In genomic region chr11:39745401-39745800, GRCh38 we compare ENCODE assay signal across 19 cellular contexts.
"Had no signal": no experiment of that assay in that cellular context is flagged by ENCODE, and none has a peak within 500 bp of the region (broad histone marks: within the 10 kb centered on the region; RNA-seq: fewer than 3 reads in every experiment).

No MANE protein-coding gene starts in this region.

- H3K9me3 ChIP-seq: body of pancreas, thoracic aorta had no signal

- DNase-seq: activated CD4-positive, alpha-beta T cell treated with anti-CD3 and anti-CD28 coated beads for 4 hours; activated CD4-positive, alpha-beta T cell treated with anti-CD3 and anti-CD28 coated beads, Interleukin-2, amount 50 U/mL, for 48 hours; activated CD4-positive, CD25-positive, alpha-beta regulatory T cell; activated CD8-positive, alpha-beta memory T cell treated with anti-CD3 and anti-CD28 coated beads, Interleukin-2, amount 50 U/mL, for 48 hours; activated naive CD4-positive, alpha-beta T cell treated with Interleukin-2 at 50 U/mL for 16 hours; activated naive CD8-positive, alpha-beta T cell treated with anti-CD3 and anti-CD28 coated beads for 36 hours; activated T-cell treated with anti-CD3 and anti-CD28 coated beads, Interleukin-2, amount 50 U/mL, for 4 hours; amniotic stem cell; body of pancreas; left ventricle myocardium inferior; retina; spleen; stimulated activated CD4-positive, alpha-beta T cell treated with anti-CD3 and anti-CD28 coated beads, Interleukin-4, amount 100 ng/mL, for 1 hour; stimulated activated naive CD4-positive, alpha-beta T cell treated with Interleukin-2 at 50 U/mL for 16 hours; T-helper 9 cell had no signal

- H3K27ac Mint-ChIP-seq: activated naive CD8-positive, alpha-beta T cell treated with anti-CD3 and anti-CD28 coated beads for 36 hours; natural killer cell treated with Interleukin-12 subunit alpha and Interleukin-12 subunit beta and Interleukin-15 and Interleukin-18, amount 100 ng/mL, for 72 hours; progenitor cell of endocrine pancreas; type B pancreatic cell had no signal

- H3K36me3 Mint-ChIP-seq: activated naive CD8-positive, alpha-beta T cell treated with anti-CD3 and anti-CD28 coated beads for 36 hours; type B pancreatic cell had no signal

- H3K4me3 Mint-ChIP-seq: activated naive CD8-positive, alpha-beta T cell treated with anti-CD3 and anti-CD28 coated beads for 36 hours; activated T-cell treated with anti-CD3 and anti-CD28 coated beads, Interleukin-2, amount 50 U/mL, for 4 hours; natural killer cell treated with Interleukin-12 subunit alpha and Interleukin-12 subunit beta and Interleukin-15 and Interleukin-18, amount 100 ng/mL, for 72 hours; type B pancreatic cell had no signal

- H3K27me3 Mint-ChIP-seq: activated naive CD8-positive, alpha-beta T cell treated with anti-CD3 and anti-CD28 coated beads for 36 hours; natural killer cell treated with Interleukin-12 subunit alpha and Interleukin-12 subunit beta and Interleukin-15 and Interleukin-18, amount 100 ng/mL, for 72 hours; progenitor cell of endocrine pancreas; type B pancreatic cell had no signal

- H3K4me3 ChIP-seq: body of pancreas, left ventricle myocardium inferior, spleen, thoracic aorta had no signal

- H3K4me1 Mint-ChIP-seq: activated naive CD8-positive, alpha-beta T cell treated with anti-CD3 and anti-CD28 coated beads for 36 hours had no signal

- H3K27ac ChIP-seq: body of pancreas, left ventricle myocardium inferior, spleen, thoracic aorta had no signal

- H3K36me3 ChIP-seq: left ventricle myocardium inferior, spleen, thoracic aorta had no signal

- H3K27me3 ChIP-seq: body of pancreas, spleen had no signal

- H3K4me1 ChIP-seq: body of pancreas, left ventricle myocardium inferior, spleen had no signal
